ENCODE assay signal across 17 cellular contexts in genomic region chr15:67304778-67305177, GRCh38. TPM values are rescaled to one million over a fixed set of nuclear protein-coding genes. Genes with fewer than 3 reads are reported as not detected.
DNase-seq lines count a peak whose midpoint lies in the region; ATAC-seq and TF ChIP-seq lines count a peak whose summit lies in the region.
"Had no signal": no experiment of that assay in that cellular context is flagged by ENCODE, and none has a peak within 500 bp of the region (broad histone marks: within the 10 kb centered on the region; RNA-seq: fewer than 3 reads in every experiment).

No MANE protein-coding gene starts in this region.

- no peaks in the 10 kb centered on the region for H3K27me3 ChIP-seq in gastrocnemius medialis
- H3K27me3 ChIP-seq: BLaER1 treated with 17β-estradiol and CSF1 and Interleukin-3, amounts not matched to agents 10 nM and 100 nM had no signal

- in situ Hi-C loops in gastrocnemius medialis (cut with MboI; ENCODE audit: low sequenced_read_pairs in 4 of 4): loop anchor here in 3 of 4 donors (5.0 kb wide), 2 partner anchors 352 to 357 kb away; no protein-coding TSS in a partner anchor

- POLR2A ChIA-PET in HEK293 (lab: Yijun Ruan, JAX): no interaction called here

- H3K9me3 ChIP-seq in HEK293 (ENCODE audit: control insufficient read depth, insufficient read depth, low read depth, low read length) (no peaks in the 10 kb centered on the region), SK-N-MC (ENCODE audit: low read depth, low read length) (no peaks in the 10 kb centered on the region), gastrocnemius medialis (no peaks in the 10 kb centered on the region)
- H3K9me3 ChIP-seq: A549; BLaER1 treated with 17β-estradiol and CSF1 and Interleukin-3, amounts not matched to agents 10 nM and 100 nM; Caco-2 had no signal

- no peak overlapping the region for H3K27ac Mint-ChIP-seq in type B pancreatic cell
- H3K27ac Mint-ChIP-seq: B cell; CD4-positive, alpha-beta T cell; CD8-positive, alpha-beta T cell had no signal

- no peak overlapping the region for H3K4me3 ChIP-seq in HEK293 (ENCODE audit: low read depth, low read length)
- H3K4me3 ChIP-seq in SK-N-MC: peak overlapping the region; percentile 51
- no peak overlapping the region for H3K4me3 ChIP-seq in gastrocnemius medialis
- H3K4me3 ChIP-seq: A549; BLaER1 treated with 17β-estradiol and CSF1 and Interleukin-3, amounts not matched to agents 10 nM and 100 nM had no signal

- no peak overlapping the region for H3K9ac ChIP-seq in SK-N-MC (ENCODE audit: insufficient read length)
- H3K9ac ChIP-seq: BLaER1 treated with 17β-estradiol and CSF1 and Interleukin-3, amounts not matched to agents 10 nM and 100 nM had no signal

- no peak for ATAC-seq in gastrocnemius medialis
- ATAC-seq: A549; CD8-positive, alpha-beta T cell had no signal

- H3K4me1 Mint-ChIP-seq in type B pancreatic cell (ENCODE audit: unreplicated experiment): peaks cover 19% of the 10 kb centered on the region

- no peak overlapping the region for H3K27ac ChIP-seq in HEK293 (ENCODE audit: extremely low read depth, low read depth, low read length)
- H3K27ac ChIP-seq in SK-N-MC: peak overlapping the region; percentile 82
- H3K27ac ChIP-seq in gastrocnemius medialis: no peak overlapping the region
- H3K27ac ChIP-seq: 22Rv1; A549; BLaER1 treated with 17β-estradiol and CSF1 and Interleukin-3, amounts not matched to agents 10 nM and 100 nM; C4-2B had no signal

- intact Hi-C loops in gastrocnemius medialis (cut with DNase I; ENCODE audit: low total_unique reads): loop anchor here (10.0 kb wide), 1 partner anchor 270 kb away; no protein-coding TSS in a partner anchor

- no peaks in the 10 kb centered on the region for H3K27me3 Mint-ChIP-seq in type B pancreatic cell
- H3K27me3 Mint-ChIP-seq: B cell; CD4-positive, alpha-beta T cell had no signal

- H3K36me3 ChIP-seq in HEK293 (ENCODE audit: control insufficient read depth in 2 of 2, insufficient read depth in 1 of 2, low read length in 2 of 2) (no peaks in the 10 kb centered on the region), SK-N-MC (ENCODE audit: insufficient read depth, low read length) (no peaks in the 10 kb centered on the region), gastrocnemius medialis (no peaks in the 10 kb centered on the region)
- H3K36me3 ChIP-seq: BLaER1 treated with 17β-estradiol and CSF1 and Interleukin-3, amounts not matched to agents 10 nM and 100 nM had no signal

- no peak overlapping the region for H3K4me3 Mint-ChIP-seq in type B pancreatic cell
- H3K4me3 Mint-ChIP-seq: B cell; CD4-positive, alpha-beta T cell; CD8-positive, alpha-beta T cell had no signal

- no peaks in the 10 kb centered on the region for H3K9me3 Mint-ChIP-seq in type B pancreatic cell
- H3K9me3 Mint-ChIP-seq: CD4-positive, alpha-beta T cell; CD8-positive, alpha-beta T cell had no signal

- H3K36me3 Mint-ChIP-seq in type B pancreatic cell: no peaks in the 10 kb centered on the region
- H3K36me3 Mint-ChIP-seq: CD8-positive, alpha-beta T cell had no signal

- peak; percentile 56 for DNase-seq in NCI-H526 treated with DMSO at 0.1 percent for 48 hours (lab: John Stamatoyannopoulos, UW)
- no peak for DNase-seq in SK-N-MC (ENCODE audit: low read depth, low spot score)
- DNase-seq in type B pancreatic cell (ENCODE audit: extremely low spot score, unreplicated experiment): no peak
- no peak for DNase-seq in gastrocnemius medialis
- DNase-seq: AML-193; Caco-2; Calu3; CD4-positive, alpha-beta T cell; CD8-positive, alpha-beta T cell; DMS79 treated with DMSO at 0.1 percent for 48 hours; GF-D8 had no signal

- H3K4me1 ChIP-seq in HEK293 (ENCODE audit: control insufficient read depth, insufficient read depth, low read length) (peaks cover 9% of the 10 kb centered on the region; the same call in 1 of the 2 replicates), gastrocnemius medialis (no peaks in the 10 kb centered on the region)
- H3K4me1 ChIP-seq: Caco-2 had no signal

- TF ChIP-seq POLR2A in gastrocnemius medialis (IDR thresholded peaks at IDR 0.05): no peak

- CTCF ChIA-PET in HEK293 (lab: Yijun Ruan, JAX): interaction anchor here (0.7 to 3.9 kb wide), 24 partner anchors 10 to 879 kb away, joined by 3 to 120 read pairs (median 5); no protein-coding TSS in a partner anchor

- TF ChIP-seq CTCF in HEK293 (tag by site-specific recombination; IDR thresholded peaks at IDR 0.05): no peak
- no peak for TF ChIP-seq CTCF in type B pancreatic cell (conservative IDR thresholded peaks at IDR 0.05)
- no peak for TF ChIP-seq CTCF in gastrocnemius medialis (IDR thresholded peaks at IDR 0.05 in 4 of 5, conservative IDR thresholded peaks at IDR 0.05 in 1 of 5)

TF ChIP-seq in HEK293, 187 proteins besides CTCF, POLR2A, EP300 and RAD21:
- TF ChIP-seq ZBTB17 (tag by site-specific recombination; IDR thresholded peaks at IDR 0.05) (peak; percentile 95), ZNF112 (tag by site-specific recombination; IDR thresholded peaks at IDR 0.05) (no peak)

RNA-seq across cellular contexts. Expression of gene IQCH, which starts 50.2 kb away (rescaled TPM):
- 1.00 and 2.0 TPM in 2 replicates for total RNA-seq in type B pancreatic cell (ENCODE audit: low replicate concordance)
- under 1 TPM; 0.07 to 0.65 (median 0.32) TPM for total RNA-seq in gastrocnemius medialis

RNA-seq across cellular contexts. Expression of gene AAGAB, which starts 50.3 kb away (rescaled TPM):
- 48.4 and 50.9 TPM in 2 replicates for total RNA-seq in type B pancreatic cell (ENCODE audit: low replicate concordance)
- total RNA-seq in gastrocnemius medialis: 10 to 100 TPM; 29.4 to 39.2 (median 30.9) TPM
